ENCODE assay signal across 21 cellular contexts in genomic region chr11:35215945-35216344, GRCh38.
DNase-seq lines count a peak whose midpoint lies in the region; ATAC-seq and TF ChIP-seq lines count a peak whose summit lies in the region.
"Had no signal": no experiment of that assay in that cellular context is flagged by ENCODE, and none has a peak within 500 bp of the region (broad histone marks: within the 10 kb centered on the region; RNA-seq: fewer than 3 reads in every experiment).

No MANE protein-coding gene starts in this region.

- H3K9me2 ChIP-seq in GM23248 (ENCODE audit: insufficient read depth): no peaks in the 10 kb centered on the region

- no peak for TF ChIP-seq CTCF in natural killer cell (IDR thresholded peaks at IDR 0.05)

- peaks cover 33% of the 10 kb centered on the region for H3K79me2 ChIP-seq in GM23248 (ENCODE audit: insufficient read depth)

- ATAC-seq in activated T-helper 17 cell treated with anti-CD3 and anti-CD28 coated beads, Interleukin-2, amount 50 U/mL, for 72 hours (replicated peaks): no peak
- ATAC-seq in natural killer cell (no peak), GM21526 (IDR thresholded peaks at IDR 0.05; ENCODE audit: low FRiP score, unreplicated experiment) (no peak)
- ATAC-seq: GM12878, left lung had no signal

- peaks cover 86 to 88% of the 10 kb centered on the region in 2 donors for H3K36me3 Mint-ChIP-seq in CD4-positive, alpha-beta memory T cell
- H3K36me3 Mint-ChIP-seq in activated T-helper 17 cell treated with anti-CD3 and anti-CD28 coated beads, Interleukin-2, amount 50 U/mL, for 72 hours (ENCODE audit: low read depth): peaks cover 100% of the 10 kb centered on the region
- H3K36me3 Mint-ChIP-seq in natural killer cell: peaks cover 8% of the 10 kb centered on the region

- no peak for DNase-seq in CD4-positive, alpha-beta memory T cell
- peak; percentile 27 for DNase-seq in GM23248
- no peak for DNase-seq in natural killer cell
- no peak for DNase-seq in SHP77 treated with DMSO at 0.1 percent for 48 hours (lab: John Stamatoyannopoulos, UW)
- DNase-seq in NCI-H345 treated with DMSO at 0.1 percent for 48 hours (lab: John Stamatoyannopoulos, UW; ENCODE audit: unreplicated experiment): no peak
- no peak for DNase-seq in NCI-H526 treated with DMSO at 0.1 percent for 48 hours (lab: John Stamatoyannopoulos, UW)
- DNase-seq: activated CD8-positive, alpha-beta memory T cell treated with anti-CD3 and anti-CD28 coated beads, Interleukin-2, amount 50 U/mL, for 4 hours; adrenal gland; C1 segment of cervical spinal cord; EL; foreskin fibroblast; GOT3; left lung; NCI-H187 treated with DMSO at 0.1 percent for 48 hours; RPMI8226; stimulated activated CD4-positive, alpha-beta T cell treated with anti-CD3 and anti-CD28 coated beads, Interleukin-2, amount 100 ng/mL, for 24 hours; SW 1271; tibial artery had no signal

- no peaks in the 10 kb centered on the region for H3K27me3 ChIP-seq in CD4-positive, alpha-beta memory T cell (ENCODE audit: insufficient read depth, low read length)
- no peaks in the 10 kb centered on the region for H3K27me3 ChIP-seq in GM23248 (replicated peaks; ENCODE audit: insufficient read depth)
- H3K27me3 ChIP-seq: adrenal gland, left lung, tibial artery had no signal

- peaks cover 53 to 87% (median 69%) of the 10 kb centered on the region in 4 donors for H3K4me1 Mint-ChIP-seq in CD4-positive, alpha-beta memory T cell
- H3K4me1 Mint-ChIP-seq in activated T-helper 17 cell treated with anti-CD3 and anti-CD28 coated beads, Interleukin-2, amount 50 U/mL, for 72 hours: peaks cover 56% of the 10 kb centered on the region
- H3K4me1 Mint-ChIP-seq in natural killer cell: peaks cover 29 to 40% of the 10 kb centered on the region in 2 donors

- H2AFZ ChIP-seq in GM23248: no peak overlapping the region

- CTCF ChIA-PET in CD4-positive, alpha-beta memory T cell (lab: Charles Lee; ENCODE audit: partially characterized antibody): interaction anchor here (1.1 kb wide), 1 partner anchor 289 kb away, joined by 3 read pairs; no protein-coding TSS in a partner anchor

- H3K4me1 ChIP-seq in CD4-positive, alpha-beta memory T cell (ENCODE audit: insufficient read depth, low read length): peaks cover 62% of the 10 kb centered on the region
- peaks cover 73% of the 10 kb centered on the region for H3K4me1 ChIP-seq in GM23248 (ENCODE audit: insufficient read depth)

- H3K9ac ChIP-seq in GM23248: peak overlapping the region; percentile 65

- intact Hi-C loops in CD4-positive, alpha-beta memory T cell (cut with micrococcal nuclease): loop anchor here (2.0 to 5.0 kb wide), 3 partner anchors 39 to 176 kb away; no protein-coding TSS in a partner anchor
- intact Hi-C loops in natural killer cell (cut with micrococcal nuclease): no loop called here

- no peak overlapping the region for H3K27ac ChIP-seq in CD4-positive, alpha-beta memory T cell (ENCODE audit: low read depth, low read length)
- peak overlapping the region; percentile 97 for H3K27ac ChIP-seq in GM23248
- H3K27ac ChIP-seq: tibial artery had no signal

- no peaks in the 10 kb centered on the region for H3K27me3 Mint-ChIP-seq in CD4-positive, alpha-beta memory T cell
- H3K27me3 Mint-ChIP-seq in activated T-helper 17 cell treated with anti-CD3 and anti-CD28 coated beads, Interleukin-2, amount 50 U/mL, for 72 hours: no peaks in the 10 kb centered on the region
- H3K27me3 Mint-ChIP-seq in natural killer cell (ENCODE audit: low read depth in 2 of 2): no peaks in the 10 kb centered on the region

- peaks cover 48% of the 10 kb centered on the region for H3K36me3 ChIP-seq in CD4-positive, alpha-beta memory T cell (ENCODE audit: insufficient read depth, low read length)
- H3K36me3 ChIP-seq in GM23248 (ENCODE audit: low read depth): peaks cover 59% of the 10 kb centered on the region
- H3K36me3 ChIP-seq: adrenal gland had no signal

- POLR2A ChIA-PET in CD4-positive, alpha-beta memory T cell (lab: Charles Lee; ENCODE audit: partially characterized antibody): no interaction called here

- no peaks in the 10 kb centered on the region for H3K9me3 ChIP-seq in CD4-positive, alpha-beta memory T cell (ENCODE audit: control insufficient read depth in 1 of 2, low read length in 2 of 2)
- no peaks in the 10 kb centered on the region for H3K9me3 ChIP-seq in GM23248 (ENCODE audit: low read depth)
- H3K9me3 ChIP-seq: adrenal gland, left lung, tibial artery had no signal

- no peak overlapping the region for H3K4me3 ChIP-seq in CD4-positive, alpha-beta memory T cell (ENCODE audit: low read length in 2 of 2)
- H3K4me3 ChIP-seq in GM23248: no peak overlapping the region
- H3K4me3 ChIP-seq: adrenal gland, GM12878, left lung, tibial artery had no signal

- H4K20me1 ChIP-seq in GM23248 (ENCODE audit: insufficient read depth): no peaks in the 10 kb centered on the region

- H3F3A ChIP-seq in GM23248 (ENCODE audit: insufficient read depth): peaks cover 93% of the 10 kb centered on the region

- peak overlapping the region; percentile 68 to 99 (median 95) for H3K27ac Mint-ChIP-seq in CD4-positive, alpha-beta memory T cell
- H3K27ac Mint-ChIP-seq in activated T-helper 17 cell treated with anti-CD3 and anti-CD28 coated beads, Interleukin-2, amount 50 U/mL, for 72 hours: peak overlapping the region; percentile 89
- peak overlapping the region; percentile 27 to 86 for H3K27ac Mint-ChIP-seq in natural killer cell

- in situ Hi-C loops in GM23248 (cut with MboI): no loop called here

- H3K9me3 Mint-ChIP-seq in CD4-positive, alpha-beta memory T cell: peaks cover 0 to 3% (median 0%) of the 10 kb centered on the region in 8 donors
- no peaks in the 10 kb centered on the region for H3K9me3 Mint-ChIP-seq in activated T-helper 17 cell treated with anti-CD3 and anti-CD28 coated beads, Interleukin-2, amount 50 U/mL, for 72 hours
- no peaks in the 10 kb centered on the region for H3K9me3 Mint-ChIP-seq in natural killer cell

- H3K4me2 ChIP-seq in GM23248 (ENCODE audit: unreplicated experiment): no peak overlapping the region

- H3K4me3 Mint-ChIP-seq in CD4-positive, alpha-beta memory T cell: peak overlapping the region in 4 of 8 donors; percentile 21 to 75 (median 32)
- peak overlapping the region; percentile 49 for H3K4me3 Mint-ChIP-seq in activated T-helper 17 cell treated with anti-CD3 and anti-CD28 coated beads, Interleukin-2, amount 50 U/mL, for 72 hours
- no peak overlapping the region for H3K4me3 Mint-ChIP-seq in natural killer cell
